8 cellular contexts compared by ENCODE assay signal in the genomic region with DNA sequence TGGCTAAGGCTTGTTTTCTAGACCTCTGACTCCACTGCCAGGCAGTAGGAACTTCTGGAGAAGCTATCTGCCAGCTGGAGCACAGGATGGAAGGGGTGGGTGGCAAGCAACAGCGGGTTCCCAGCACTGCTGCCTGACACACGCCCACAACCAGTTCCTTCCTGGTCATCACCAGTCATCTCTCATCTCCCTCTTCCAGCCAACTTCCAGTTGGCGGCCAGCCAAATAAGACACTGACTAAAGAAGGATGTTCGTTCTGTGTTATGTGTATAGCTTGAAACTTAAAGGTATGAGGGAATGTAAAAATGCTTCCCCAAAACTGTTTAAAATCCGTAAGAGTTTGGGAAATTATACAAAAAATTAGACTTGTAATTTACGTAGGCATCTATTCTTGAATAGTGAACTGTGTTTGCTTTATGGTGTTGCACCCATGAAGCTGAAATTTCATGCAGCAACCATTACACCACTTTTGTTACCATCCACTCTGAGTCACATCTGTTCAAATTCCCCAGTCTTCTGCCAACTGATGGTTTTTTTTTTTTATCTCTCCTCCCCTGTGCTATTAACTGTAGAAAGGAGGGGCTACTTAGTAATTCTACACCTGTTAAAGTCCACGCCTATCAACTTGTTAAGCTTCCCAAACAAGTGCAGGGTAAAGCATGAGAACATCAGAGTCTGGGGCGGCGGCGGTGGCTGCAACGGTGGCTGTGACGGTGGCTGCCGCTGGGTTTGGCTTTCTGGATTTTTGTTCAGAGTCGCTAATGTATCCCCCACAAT.
A peak's percentile ranks its signal among the peaks of the same experiment; 100 is the strongest.
DNase-seq lines count a peak whose midpoint lies in the region; ATAC-seq and TF ChIP-seq lines count a peak whose summit lies in the region.

No MANE protein-coding gene starts in this region.

- peak; percentile 75 for DNase-seq in AG09319 (ENCODE audit: extremely low read depth, low read depth)
- DNase-seq in LoVo (ENCODE audit: low spot score) = peak; percentile 59
- DNase-seq in RPMI8226 = peak; percentile 5
- peak; percentile 76 for DNase-seq in fibroblast of villous mesenchyme (ENCODE audit: low read depth)
- DNase-seq in retinal pigment epithelial cell (ENCODE audit: low read depth) = peak; percentile 52
- no peak for DNase-seq in stimulated activated CD8-positive, alpha-beta memory T cell treated with anti-CD3 and anti-CD28 coated beads, Interleukin-4, amount 100 ng/mL, for 48 hours
- DNase-seq in globus pallidus (ENCODE audit: low spot score) = no peak

- TF ChIP-seq CTCF in AG09319 (IDR thresholded peaks at IDR 0.05; ENCODE audit: low read depth, low read length) (no peak), fibroblast of villous mesenchyme (IDR thresholded peaks at IDR 0.05; ENCODE audit: insufficient read depth, low read depth, low read length) (no peak), retinal pigment epithelial cell (conservative IDR thresholded peaks at IDR 0.05; ENCODE audit: low read depth, low read length) (no peak)

- ATAC-seq in GM21723 (IDR thresholded peaks at IDR 0.05; ENCODE audit: unreplicated experiment) = no peak

- H3K4me3 ChIP-seq in fibroblast of villous mesenchyme (ENCODE audit: low read depth, low read length) (peak overlapping the region; percentile 13), retinal pigment epithelial cell (ENCODE audit: low read length) (peak overlapping the region; percentile 38)

Comparison
In these comparisons a context has a peak if more than half of its experiments do, and no peak if none do; other contexts are left out.
1. DNase-seq: peak in AG09319 (single experiment), LoVo (single experiment), RPMI8226 (single experiment), fibroblast of villous mesenchyme (single experiment) and retinal pigment epithelial cell (single experiment); none in stimulated activated CD8-positive, alpha-beta memory T cell treated with anti-CD3 and anti-CD28 coated beads, Interleukin-4, amount 100 ng/mL, for 48 hours (single experiment) and globus pallidus (single experiment).